Comparison of ENCODE assay signal across 24 cellular contexts in genomic region chr11:117969160-117969991, GRCh38. TPM values are rescaled to one million over a fixed set of nuclear protein-coding genes. Genes with fewer than 3 reads are reported as not detected.
DNase-seq lines count a peak whose midpoint lies in the region; ATAC-seq and TF ChIP-seq lines count a peak whose summit lies in the region.
"Had no signal": no experiment of that assay in that cellular context is flagged by ENCODE, and none has a peak within 500 bp of the region (broad histone marks: within the 10 kb centered on the region; RNA-seq: fewer than 3 reads in every experiment).

No MANE protein-coding gene starts in this region.

- peak overlapping the region in 1 of 3 donors; percentile 50 for H3K4me3 Mint-ChIP-seq in T-cell
- peak overlapping the region; percentile 44 to 66 for H3K4me3 Mint-ChIP-seq in stimulated activated naive CD8-positive, alpha-beta T cell treated with anti-CD3 and anti-CD28 coated beads, Interleukin-15, amount 100 ng/mL, for 72 hours
- H3K4me3 Mint-ChIP-seq: neural crest cell; stimulated activated memory B cell treated with anti-CD40 and anti-IgM and Interleukin-4, amounts not matched to agents 10 μg/mL and 1 μg/mL and 100 μg/mL, for 72 hours had no signal

- H3K9me3 ChIP-seq in right atrium auricular region, result no peaks in the 10 kb centered on the region
- H3K9me3 ChIP-seq in esophagus muscularis mucosa, result no peaks in the 10 kb centered on the region
- H3K9me3 ChIP-seq: right lobe of liver had no signal

- peaks cover 55 to 66% (median 59%) of the 10 kb centered on the region in 3 donors for H3K4me1 Mint-ChIP-seq in T-cell
- H3K4me1 Mint-ChIP-seq in stimulated activated naive CD8-positive, alpha-beta T cell treated with anti-CD3 and anti-CD28 coated beads, Interleukin-15, amount 100 ng/mL, for 72 hours, result peaks cover 54% of the 10 kb centered on the region

- H3K4me1 ChIP-seq in right atrium auricular region, result peaks cover 0 to 5% of the 10 kb centered on the region in 2 donors
- H3K4me1 ChIP-seq in esophagus muscularis mucosa, result no peaks in the 10 kb centered on the region
- H3K4me1 ChIP-seq: right lobe of liver had no signal

- peak; percentile 26 for DNase-seq in right atrium auricular region (ENCODE audit: low spot score)
- no peak for DNase-seq in left ventricle myocardium superior
- DNase-seq in T-cell, result no peak
- DNase-seq in esophagus muscularis mucosa (ENCODE audit: extremely low spot score), result peak; percentile 83
- DNase-seq in stimulated activated naive CD8-positive, alpha-beta T cell treated with anti-CD3 and anti-CD28 coated beads, Interleukin-15, amount 100 ng/mL, for 72 hours, result peak; percentile 37 to 61
- DNase-seq in NOMO-1 (lab: John Stamatoyannopoulos, UW; ENCODE audit: unreplicated experiment in 2 of 2), result no peak
- no peak for DNase-seq in dorsolateral prefrontal cortex
- DNase-seq: activated CD4-positive, alpha-beta T cell treated with anti-CD3 and anti-CD28 coated beads for 4 hours; activated effector memory CD4-positive, alpha-beta T cell treated with Interleukin-2 at 50 U/mL for 16 hours; central memory CD4-positive, alpha-beta T cell; Karpas-422; MV-4-11; NCI-H1694; NCI-H2171; NCI-H510A; OCI-M1; posterior cingulate gyrus; stimulated activated CD4-positive, alpha-beta T cell treated with anti-CD3 and anti-CD28 coated beads, Interleukin-2, amount 100 ng/mL, for 48 hours had no signal

- ATAC-seq in left ventricle myocardium superior (no peak), T-cell (replicated peaks in 1 of 4) (peak in 1 of 4 experiments; percentile 27), GM18858 (IDR thresholded peaks at IDR 0.05; ENCODE audit: unreplicated experiment) (no peak)
- ATAC-seq in stimulated activated naive CD8-positive, alpha-beta T cell treated with anti-CD3 and anti-CD28 coated beads, Interleukin-15, amount 100 ng/mL, for 72 hours, result peak; percentile 80

- H3K27ac ChIP-seq in right atrium auricular region, result no peak overlapping the region
- no peak overlapping the region for H3K27ac ChIP-seq in esophagus muscularis mucosa (replicated peaks in 1 of 4)
- no peak overlapping the region for H3K27ac ChIP-seq in dorsolateral prefrontal cortex
- H3K27ac ChIP-seq: C4-2B, right lobe of liver had no signal

- no peaks in the 10 kb centered on the region for H3K9me3 Mint-ChIP-seq in T-cell
- H3K9me3 Mint-ChIP-seq in stimulated activated naive CD8-positive, alpha-beta T cell treated with anti-CD3 and anti-CD28 coated beads, Interleukin-15, amount 100 ng/mL, for 72 hours, result no peaks in the 10 kb centered on the region
- H3K9me3 Mint-ChIP-seq: neural crest cell; stimulated activated memory B cell treated with anti-CD40 and anti-IgM and Interleukin-4, amounts not matched to agents 10 μg/mL and 1 μg/mL and 100 μg/mL, for 72 hours had no signal

- TF ChIP-seq CTCF in right atrium auricular region (IDR thresholded peaks at IDR 0.05), result no peak
- no peak for TF ChIP-seq CTCF in esophagus muscularis mucosa (IDR thresholded peaks at IDR 0.05)
- TF ChIP-seq CTCF in dorsolateral prefrontal cortex (IDR thresholded peaks at IDR 0.05 in 54 of 56, conservative IDR thresholded peaks at IDR 0.05 in 2 of 56; ENCODE audit: low read depth in 1 of 56, partially characterized antibody in 56 of 56), result no peak

- WGBS in esophagus muscularis mucosa, result 91% methylated on average over 5 of the region's 5 CpGs

- POLR2A ChIA-PET in T-cell (lab: Charles Lee), result no interaction called here

- CTCF ChIA-PET in T-cell (lab: Charles Lee), result interaction anchor here in 1 of 2 donors (0.5 to 1.8 kb wide), 3 partner anchors 19 to 210 kb away, joined by 4 to 6 read pairs (median 4); no protein-coding TSS in a partner anchor

- no peaks in the 10 kb centered on the region for H3K36me3 Mint-ChIP-seq in T-cell
- H3K36me3 Mint-ChIP-seq: stimulated activated memory B cell treated with anti-CD40 and anti-IgM and Interleukin-4, amounts not matched to agents 10 μg/mL and 1 μg/mL and 100 μg/mL, for 72 hours had no signal

- no peaks in the 10 kb centered on the region for H3K27me3 Mint-ChIP-seq in T-cell
- no peaks in the 10 kb centered on the region for H3K27me3 Mint-ChIP-seq in stimulated activated naive CD8-positive, alpha-beta T cell treated with anti-CD3 and anti-CD28 coated beads, Interleukin-15, amount 100 ng/mL, for 72 hours
- H3K27me3 Mint-ChIP-seq: stimulated activated memory B cell treated with anti-CD40 and anti-IgM and Interleukin-4, amounts not matched to agents 10 μg/mL and 1 μg/mL and 100 μg/mL, for 72 hours had no signal

- H3K27me3 ChIP-seq in right atrium auricular region, result no peaks in the 10 kb centered on the region
- H3K27me3 ChIP-seq in esophagus muscularis mucosa, result no peaks in the 10 kb centered on the region
- peaks cover 0 to 11% (median 0%) of the 10 kb centered on the region in 45 donors for H3K27me3 ChIP-seq in dorsolateral prefrontal cortex
- H3K27me3 ChIP-seq: right lobe of liver had no signal

- H3K27ac Mint-ChIP-seq in T-cell, result peak overlapping the region; percentile 13 to 76
- H3K27ac Mint-ChIP-seq in stimulated activated naive CD8-positive, alpha-beta T cell treated with anti-CD3 and anti-CD28 coated beads, Interleukin-15, amount 100 ng/mL, for 72 hours, result no peak overlapping the region

- no peak for TF ChIP-seq EP300 in esophagus muscularis mucosa (IDR thresholded peaks at IDR 0.05)

- TF ChIP-seq POLR2A in esophagus muscularis mucosa (IDR thresholded peaks at IDR 0.05; ENCODE audit: low read depth), result no peak

- H3K36me3 ChIP-seq in right atrium auricular region (no peaks in the 10 kb centered on the region), esophagus muscularis mucosa (no peaks in the 10 kb centered on the region)
- H3K36me3 ChIP-seq: right lobe of liver had no signal

- H3K4me3 ChIP-seq in right atrium auricular region (no peak overlapping the region), esophagus muscularis mucosa (no peak overlapping the region), dorsolateral prefrontal cortex (no peak overlapping the region)
- H3K4me3 ChIP-seq: right lobe of liver had no signal

- intact Hi-C loops in left ventricle myocardium superior (cut with micrococcal nuclease), result no loop called here
- intact Hi-C loops in esophagus muscularis mucosa (cut with DNase I), result no loop called here
- intact Hi-C loops in dorsolateral prefrontal cortex (cut with DNase I), result no loop called here

RNA-seq across cellular contexts. Expression of gene IL10RA, which starts 16.8 kb away (rescaled TPM):
- total RNA-seq in right atrium auricular region, result 10 to 100 TPM in 1 of 2 donors, 1 to 10 TPM in 1; 4.6 to 11.4 TPM
- total RNA-seq in left ventricle myocardium superior, result 6.0 TPM
- 100 to 1,000 TPM; 195 to 450 (median 375) TPM for total RNA-seq in T-cell
- total RNA-seq in esophagus muscularis mucosa, result 10 to 100 TPM; 14.3 to 34.9 (median 20.9) TPM
- total RNA-seq in dorsolateral prefrontal cortex, result 10 to 100 TPM in 47 of 120 experiments, 1 to 10 TPM in 73; 3.0 to 23.1 (median 8.5) TPM
- total RNA-seq: dermis microvascular lymphatic vessel endothelial cell had no signal

RNA-seq across cellular contexts. Expression of gene TMPRSS13, which starts 40.2 kb away (rescaled TPM):
- total RNA-seq in right atrium auricular region, result not detected
- 0.15 TPM for total RNA-seq in left ventricle myocardium superior
- total RNA-seq in T-cell, result 1 to 10 TPM; 2.1 to 4.7 (median 3.7) TPM
- not detected for total RNA-seq in esophagus muscularis mucosa
- 1 to 10 TPM in 1 of 120 experiments, under 1 TPM in 56, not detected in 63; 0.15 to 1.3 (median 0.35) TPM for total RNA-seq in dorsolateral prefrontal cortex
- total RNA-seq: dermis microvascular lymphatic vessel endothelial cell, neural crest cell had no signal

Comparison
In these comparisons a context has a peak if more than half of its experiments do, and no peak if none do; other contexts are left out.
1. DNase-seq: peak in right atrium auricular region (single experiment), esophagus muscularis mucosa (single experiment) and stimulated activated naive CD8-positive, alpha-beta T cell treated with anti-CD3 and anti-CD28 coated beads, Interleukin-15, amount 100 ng/mL, for 72 hours (2 of 2); none in left ventricle myocardium superior (single experiment), T-cell (0 of 34), NOMO-1 (0 of 2) and dorsolateral prefrontal cortex (0 of 10).
2. H3K27ac Mint-ChIP-seq: peak in T-cell (2 of 2); none in stimulated activated naive CD8-positive, alpha-beta T cell treated with anti-CD3 and anti-CD28 coated beads, Interleukin-15, amount 100 ng/mL, for 72 hours (0 of 2).
3. RNA of gene IL10RA, which starts 16.8 kb away (total RNA-seq): 195 to 450 TPM in T-cell; 14.3 to 34.9 TPM in esophagus muscularis mucosa, 4.6 to 11.4 TPM in right atrium auricular region, 3.0 to 23.1 TPM in dorsolateral prefrontal cortex and 6.0 TPM in left ventricle myocardium superior (single experiment); every median in the first group is over 4 times any median in the second.